ENCODE assay signal across 1 cellular context in the genomic region with DNA sequence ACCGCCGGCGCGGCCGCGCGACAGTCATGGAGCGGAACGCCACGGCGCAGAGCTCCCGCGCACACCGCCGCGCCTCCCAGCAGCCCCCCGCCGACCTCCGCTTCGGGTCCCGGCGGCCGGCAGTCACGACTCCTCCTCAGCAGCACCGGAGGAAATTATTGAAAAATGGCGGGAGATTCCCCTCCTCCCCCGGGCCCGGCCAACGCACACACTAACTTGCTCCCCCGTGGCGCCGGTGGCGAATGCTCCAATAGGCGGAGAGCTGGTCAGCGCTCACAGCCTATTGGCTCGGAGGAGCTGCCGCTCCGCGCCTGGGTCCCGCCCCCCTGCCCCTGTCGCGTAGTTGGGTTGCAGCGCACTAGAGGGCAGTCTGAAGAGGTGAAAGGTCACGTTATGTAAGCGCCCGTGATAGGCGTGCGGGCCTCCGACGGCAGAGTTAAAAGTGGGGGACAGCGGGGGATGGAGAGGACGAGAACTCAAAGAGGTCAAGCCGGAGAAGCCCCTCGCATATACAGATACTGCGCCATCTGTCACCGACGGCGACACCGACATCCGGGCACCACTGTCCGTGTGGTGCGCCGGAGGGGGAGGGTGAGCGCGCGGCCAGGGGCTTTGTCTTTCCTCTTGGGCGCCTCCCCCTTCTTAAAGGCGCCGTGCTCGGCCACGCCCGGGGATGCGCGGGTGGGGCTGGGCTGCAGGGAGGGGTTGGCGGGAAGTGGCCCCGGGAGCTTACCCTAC.
TF ChIP-seq lines count a peak whose summit lies in the region.

A gene with protein sequence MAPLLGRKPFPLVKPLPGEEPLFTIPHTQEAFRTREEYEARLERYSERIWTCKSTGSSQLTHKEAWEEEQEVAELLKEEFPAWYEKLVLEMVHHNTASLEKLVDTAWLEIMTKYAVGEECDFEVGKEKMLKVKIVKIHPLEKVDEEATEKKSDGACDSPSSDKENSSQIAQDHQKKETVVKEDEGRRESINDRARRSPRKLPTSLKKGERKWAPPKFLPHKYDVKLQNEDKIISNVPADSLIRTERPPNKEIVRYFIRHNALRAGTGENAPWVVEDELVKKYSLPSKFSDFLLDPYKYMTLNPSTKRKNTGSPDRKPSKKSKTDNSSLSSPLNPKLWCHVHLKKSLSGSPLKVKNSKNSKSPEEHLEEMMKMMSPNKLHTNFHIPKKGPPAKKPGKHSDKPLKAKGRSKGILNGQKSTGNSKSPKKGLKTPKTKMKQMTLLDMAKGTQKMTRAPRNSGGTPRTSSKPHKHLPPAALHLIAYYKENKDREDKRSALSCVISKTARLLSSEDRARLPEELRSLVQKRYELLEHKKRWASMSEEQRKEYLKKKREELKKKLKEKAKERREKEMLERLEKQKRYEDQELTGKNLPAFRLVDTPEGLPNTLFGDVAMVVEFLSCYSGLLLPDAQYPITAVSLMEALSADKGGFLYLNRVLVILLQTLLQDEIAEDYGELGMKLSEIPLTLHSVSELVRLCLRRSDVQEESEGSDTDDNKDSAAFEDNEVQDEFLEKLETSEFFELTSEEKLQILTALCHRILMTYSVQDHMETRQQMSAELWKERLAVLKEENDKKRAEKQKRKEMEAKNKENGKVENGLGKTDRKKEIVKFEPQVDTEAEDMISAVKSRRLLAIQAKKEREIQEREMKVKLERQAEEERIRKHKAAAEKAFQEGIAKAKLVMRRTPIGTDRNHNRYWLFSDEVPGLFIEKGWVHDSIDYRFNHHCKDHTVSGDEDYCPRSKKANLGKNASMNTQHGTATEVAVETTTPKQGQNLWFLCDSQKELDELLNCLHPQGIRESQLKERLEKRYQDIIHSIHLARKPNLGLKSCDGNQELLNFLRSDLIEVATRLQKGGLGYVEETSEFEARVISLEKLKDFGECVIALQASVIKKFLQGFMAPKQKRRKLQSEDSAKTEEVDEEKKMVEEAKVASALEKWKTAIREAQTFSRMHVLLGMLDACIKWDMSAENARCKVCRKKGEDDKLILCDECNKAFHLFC (N-terminal part only) (minus strand): TSS at position 213 of the 738 bp plus-strand sequence. CDS start 360 bp downstream, outside the sequence.

TF ChIP-seq in GM12878, 131 proteins besides CTCF, POLR2A, EP300 and RAD21 (continues in another document):
- TF ChIP-seq ZNF687 (IDR thresholded peaks at IDR 0.05) (peak; percentile 91), RELB (IDR thresholded peaks at IDR 0.05; ENCODE audit: low read depth) (peak; percentile 89; the same call in 1 of the 2 replicates), NFYA (IDR thresholded peaks at IDR 0.05; ENCODE audit: borderline replicate concordance, low read depth, low read length) (peak; percentile 78), SUPT20H (IDR thresholded peaks at IDR 0.05; ENCODE audit: borderline replicate concordance, control insufficient read depth, low read depth, low read length) (no peak), ZBTB40 (IDR thresholded peaks at IDR 0.05; ENCODE audit: borderline replicate concordance) (peak; percentile 13; the same call in 1 of the 2 replicates), WRNIP1 (IDR thresholded peaks at IDR 0.05; ENCODE audit: borderline replicate concordance, low read depth, low read length) (no peak), YY1 (IDR thresholded peaks at IDR 0.05; ENCODE audit: low read depth, low read length) (peak; percentile 88), PAX8 (IDR thresholded peaks at IDR 0.05) (no peak), STAT3 (IDR thresholded peaks at IDR 0.05; ENCODE audit: low read depth, low read length) (no peak), POU2F2 (IDR thresholded peaks at IDR 0.05; ENCODE audit: borderline replicate concordance, low read depth, low read length) (peak; percentile 59; the same call in 1 of the 3 replicates), PML (IDR thresholded peaks at IDR 0.05; ENCODE audit: low read length) (no peak), POLR2AphosphoS5 (IDR thresholded peaks at IDR 0.05; ENCODE audit: low read length) (peak; percentile 90), BCL11A (IDR thresholded peaks at IDR 0.05; ENCODE audit: low read depth, low read length) (no peak), RCOR1 (conservative IDR thresholded peaks at IDR 0.05; ENCODE audit: low read depth, low read length) (no peak), RBBP5 (conservative IDR thresholded peaks at IDR 0.05) (no peak)
- TF ChIP-seq, protein P1, sequence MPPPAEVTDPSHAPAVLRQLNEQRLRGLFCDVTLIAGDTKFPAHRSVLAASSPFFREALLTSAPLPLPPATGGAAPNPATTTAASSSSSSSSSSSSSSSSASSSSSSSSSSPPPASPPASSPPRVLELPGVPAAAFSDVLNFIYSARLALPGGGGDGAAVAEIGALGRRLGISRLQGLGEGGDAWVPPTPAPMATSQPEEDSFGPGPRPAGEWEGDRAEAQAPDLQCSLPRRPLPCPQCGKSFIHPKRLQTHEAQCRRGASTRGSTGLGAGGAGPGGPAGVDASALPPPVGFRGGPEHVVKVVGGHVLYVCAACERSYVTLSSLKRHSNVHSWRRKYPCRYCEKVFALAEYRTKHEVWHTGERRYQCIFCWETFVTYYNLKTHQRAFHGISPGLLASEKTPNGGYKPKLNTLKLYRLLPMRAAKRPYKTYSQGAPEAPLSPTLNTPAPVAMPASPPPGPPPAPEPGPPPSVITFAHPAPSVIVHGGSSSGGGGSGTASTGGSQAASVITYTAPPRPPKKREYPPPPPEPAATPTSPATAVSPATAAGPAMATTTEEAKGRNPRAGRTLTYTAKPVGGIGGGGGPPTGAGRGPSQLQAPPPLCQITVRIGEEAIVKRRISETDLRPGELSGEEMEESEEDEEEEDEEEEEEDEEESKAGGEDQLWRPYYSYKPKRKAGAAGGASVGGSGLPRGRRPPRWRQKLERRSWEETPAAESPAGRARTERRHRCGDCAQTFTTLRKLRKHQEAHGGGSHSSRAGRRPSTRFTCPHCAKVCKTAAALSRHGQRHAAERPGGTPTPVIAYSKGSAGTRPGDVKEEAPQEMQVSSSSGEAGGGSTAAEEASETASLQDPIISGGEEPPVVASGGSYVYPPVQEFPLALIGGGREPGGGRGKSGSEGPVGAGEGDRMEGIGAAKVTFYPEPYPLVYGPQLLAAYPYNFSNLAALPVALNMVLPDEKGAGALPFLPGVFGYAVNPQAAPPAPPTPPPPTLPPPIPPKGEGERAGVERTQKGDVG (CRISPR knock-in tag; IDR thresholded peaks at IDR 0.05) = no peak
- TF ChIP-seq, protein P2, sequence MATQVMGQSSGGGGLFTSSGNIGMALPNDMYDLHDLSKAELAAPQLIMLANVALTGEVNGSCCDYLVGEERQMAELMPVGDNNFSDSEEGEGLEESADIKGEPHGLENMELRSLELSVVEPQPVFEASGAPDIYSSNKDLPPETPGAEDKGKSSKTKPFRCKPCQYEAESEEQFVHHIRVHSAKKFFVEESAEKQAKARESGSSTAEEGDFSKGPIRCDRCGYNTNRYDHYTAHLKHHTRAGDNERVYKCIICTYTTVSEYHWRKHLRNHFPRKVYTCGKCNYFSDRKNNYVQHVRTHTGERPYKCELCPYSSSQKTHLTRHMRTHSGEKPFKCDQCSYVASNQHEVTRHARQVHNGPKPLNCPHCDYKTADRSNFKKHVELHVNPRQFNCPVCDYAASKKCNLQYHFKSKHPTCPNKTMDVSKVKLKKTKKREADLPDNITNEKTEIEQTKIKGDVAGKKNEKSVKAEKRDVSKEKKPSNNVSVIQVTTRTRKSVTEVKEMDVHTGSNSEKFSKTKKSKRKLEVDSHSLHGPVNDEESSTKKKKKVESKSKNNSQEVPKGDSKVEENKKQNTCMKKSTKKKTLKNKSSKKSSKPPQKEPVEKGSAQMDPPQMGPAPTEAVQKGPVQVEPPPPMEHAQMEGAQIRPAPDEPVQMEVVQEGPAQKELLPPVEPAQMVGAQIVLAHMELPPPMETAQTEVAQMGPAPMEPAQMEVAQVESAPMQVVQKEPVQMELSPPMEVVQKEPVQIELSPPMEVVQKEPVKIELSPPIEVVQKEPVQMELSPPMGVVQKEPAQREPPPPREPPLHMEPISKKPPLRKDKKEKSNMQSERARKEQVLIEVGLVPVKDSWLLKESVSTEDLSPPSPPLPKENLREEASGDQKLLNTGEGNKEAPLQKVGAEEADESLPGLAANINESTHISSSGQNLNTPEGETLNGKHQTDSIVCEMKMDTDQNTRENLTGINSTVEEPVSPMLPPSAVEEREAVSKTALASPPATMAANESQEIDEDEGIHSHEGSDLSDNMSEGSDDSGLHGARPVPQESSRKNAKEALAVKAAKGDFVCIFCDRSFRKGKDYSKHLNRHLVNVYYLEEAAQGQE (IDR thresholded peaks at IDR 0.05; ENCODE audit: low read depth, low read length) = no peak
- TF ChIP-seq, protein P3, sequence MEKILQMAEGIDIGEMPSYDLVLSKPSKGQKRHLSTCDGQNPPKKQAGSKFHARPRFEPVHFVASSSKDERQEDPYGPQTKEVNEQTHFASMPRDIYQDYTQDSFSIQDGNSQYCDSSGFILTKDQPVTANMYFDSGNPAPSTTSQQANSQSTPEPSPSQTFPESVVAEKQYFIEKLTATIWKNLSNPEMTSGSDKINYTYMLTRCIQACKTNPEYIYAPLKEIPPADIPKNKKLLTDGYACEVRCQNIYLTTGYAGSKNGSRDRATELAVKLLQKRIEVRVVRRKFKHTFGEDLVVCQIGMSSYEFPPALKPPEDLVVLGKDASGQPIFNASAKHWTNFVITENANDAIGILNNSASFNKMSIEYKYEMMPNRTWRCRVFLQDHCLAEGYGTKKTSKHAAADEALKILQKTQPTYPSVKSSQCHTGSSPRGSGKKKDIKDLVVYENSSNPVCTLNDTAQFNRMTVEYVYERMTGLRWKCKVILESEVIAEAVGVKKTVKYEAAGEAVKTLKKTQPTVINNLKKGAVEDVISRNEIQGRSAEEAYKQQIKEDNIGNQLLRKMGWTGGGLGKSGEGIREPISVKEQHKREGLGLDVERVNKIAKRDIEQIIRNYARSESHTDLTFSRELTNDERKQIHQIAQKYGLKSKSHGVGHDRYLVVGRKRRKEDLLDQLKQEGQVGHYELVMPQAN (conservative IDR thresholded peaks at IDR 0.05) = peak; percentile 88
- TF ChIP-seq, protein P4, sequence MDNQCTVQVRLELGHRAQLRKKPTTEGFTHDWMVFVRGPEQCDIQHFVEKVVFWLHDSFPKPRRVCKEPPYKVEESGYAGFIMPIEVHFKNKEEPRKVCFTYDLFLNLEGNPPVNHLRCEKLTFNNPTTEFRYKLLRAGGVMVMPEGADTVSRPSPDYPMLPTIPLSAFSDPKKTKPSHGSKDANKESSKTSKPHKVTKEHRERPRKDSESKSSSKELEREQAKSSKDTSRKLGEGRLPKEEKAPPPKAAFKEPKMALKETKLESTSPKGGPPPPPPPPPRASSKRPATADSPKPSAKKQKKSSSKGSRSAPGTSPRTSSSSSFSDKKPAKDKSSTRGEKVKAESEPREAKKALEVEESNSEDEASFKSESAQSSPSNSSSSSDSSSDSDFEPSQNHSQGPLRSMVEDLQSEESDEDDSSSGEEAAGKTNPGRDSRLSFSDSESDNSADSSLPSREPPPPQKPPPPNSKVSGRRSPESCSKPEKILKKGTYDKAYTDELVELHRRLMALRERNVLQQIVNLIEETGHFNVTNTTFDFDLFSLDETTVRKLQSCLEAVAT (IDR thresholded peaks at IDR 0.05) = no peak
